ENCODE assay signal across 21 cellular contexts in the genomic region with DNA sequence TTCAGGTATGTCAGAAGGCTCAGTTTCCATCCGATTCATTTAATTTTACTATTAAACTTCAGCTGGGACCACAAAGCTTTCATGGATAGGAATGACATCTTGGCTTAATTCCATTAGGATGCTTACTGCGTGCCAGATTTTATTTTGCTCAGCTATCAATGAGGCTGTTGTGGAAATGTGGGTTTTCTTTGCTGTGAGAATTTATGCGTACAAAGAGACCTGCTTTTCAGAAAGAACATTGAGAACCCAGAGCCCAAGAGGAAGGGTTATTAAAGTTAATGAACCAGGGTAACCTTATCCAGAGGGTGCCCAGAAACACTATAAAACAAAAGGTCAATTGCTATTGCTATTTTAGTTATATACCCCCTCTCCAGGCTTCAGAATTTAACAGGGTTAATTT.
A peak's percentile ranks its signal among the peaks of the same experiment; 100 is the strongest.
DNase-seq lines count a peak whose midpoint lies in the region; ATAC-seq and TF ChIP-seq lines count a peak whose summit lies in the region.
"Had no signal": no experiment of that assay in that cellular context is flagged by ENCODE, and none has a peak within 500 bp of the region (broad histone marks: within the 10 kb centered on the region; RNA-seq: fewer than 3 reads in every experiment).

No MANE protein-coding gene starts in this region.

- H3K27ac ChIP-seq in body of pancreas (peak overlapping the region in 3 of 4 donors; percentile 3 to 68 (median 42)), gastrocnemius medialis (peak overlapping the region in 3 of 4 donors; percentile 44 to 58 (median 53))

- H3K36me3 Mint-ChIP-seq in mesothelial cell of epicardium: peaks cover 9% of the 10 kb centered on the region

- H3K4me3 Mint-ChIP-seq in mesothelial cell of epicardium: no peak overlapping the region
- H3K4me3 Mint-ChIP-seq: activated naive CD8-positive, alpha-beta T cell treated with anti-CD3 and anti-CD28 coated beads, Interleukin-2, amount 50 U/mL, for 24 hours; neural crest cell had no signal

- H3K4me1 ChIP-seq in body of pancreas (peaks cover 9% of the 10 kb centered on the region), gastrocnemius medialis (peaks cover 31 to 41% of the 10 kb centered on the region in 2 donors)

- peak; percentile 67 for ATAC-seq in body of pancreas
- ATAC-seq in gastrocnemius medialis: peak; percentile 28 to 38
- no peak for ATAC-seq in HG02571 (IDR thresholded peaks at IDR 0.05; ENCODE audit: unreplicated experiment)
- ATAC-seq: activated naive CD8-positive, alpha-beta T cell treated with anti-CD3 and anti-CD28 coated beads, Interleukin-2, amount 50 U/mL, for 24 hours; Panc1 had no signal

- H3K9me3 Mint-ChIP-seq in mesothelial cell of epicardium: no peaks in the 10 kb centered on the region
- H3K9me3 Mint-ChIP-seq: activated naive CD8-positive, alpha-beta T cell treated with anti-CD3 and anti-CD28 coated beads, Interleukin-2, amount 50 U/mL, for 24 hours; neural crest cell had no signal

- no peak for TF ChIP-seq POLR2A in body of pancreas (IDR thresholded peaks at IDR 0.05)
- TF ChIP-seq POLR2A in gastrocnemius medialis (IDR thresholded peaks at IDR 0.05): no peak

- H3K9me3 ChIP-seq in body of pancreas (no peaks in the 10 kb centered on the region), gastrocnemius medialis (no peaks in the 10 kb centered on the region)

- H3K27me3 Mint-ChIP-seq in mesothelial cell of epicardium (ENCODE audit: low read depth): no peaks in the 10 kb centered on the region
- H3K27me3 Mint-ChIP-seq: activated naive CD8-positive, alpha-beta T cell treated with anti-CD3 and anti-CD28 coated beads, Interleukin-2, amount 50 U/mL, for 24 hours had no signal

- WGBS in body of pancreas, 2 donors: 48 to 56% methylated on average over 3 of the region's 3 CpGs

- H3K4me1 Mint-ChIP-seq in mesothelial cell of epicardium: no peaks in the 10 kb centered on the region

- TF ChIP-seq CTCF in body of pancreas (IDR thresholded peaks at IDR 0.05): no peak
- TF ChIP-seq CTCF in gastrocnemius medialis (IDR thresholded peaks at IDR 0.05 in 4 of 5, conservative IDR thresholded peaks at IDR 0.05 in 1 of 5): no peak
- TF ChIP-seq CTCF in mesothelial cell of epicardium (IDR thresholded peaks at IDR 0.05; ENCODE audit: unreplicated experiment): no peak

- in situ Hi-C loops in gastrocnemius medialis (cut with MboI; ENCODE audit: low sequenced_read_pairs in 4 of 4): loop anchor here in 2 of 4 donors (10.0 to 25.0 kb wide), 2 partner anchors 339 to 531 kb away; no protein-coding TSS in a partner anchor

- peak; percentile 64 for DNase-seq in NCI-H1105 (lab: John Stamatoyannopoulos, UW)
- peak in 1 of 4 donors; percentile 28 for DNase-seq in body of pancreas
- peak; percentile 28 to 93 for DNase-seq in hippocampal formation (lab: John Stamatoyannopoulos, UW)
- no peak for DNase-seq in gastrocnemius medialis
- DNase-seq in mesothelial cell of epicardium (ENCODE audit: low spot score in 2 of 2, unreplicated experiment in 2 of 2): no peak
- no peak for DNase-seq in NCI-H526 treated with DMSO at 0.1 percent for 48 hours (lab: John Stamatoyannopoulos, UW)
- DNase-seq in SIG-M5 treated with dmso at 0.1 percent for 504 hours (lab: John Stamatoyannopoulos, UW; ENCODE audit: unreplicated experiment): no peak
- DNase-seq: activated CD4-positive, CD25-positive, alpha-beta regulatory T cell treated with anti-CD3 and anti-CD28 coated beads, Interleukin-2, amount 50 U/mL, for 72 hours; activated naive CD8-positive, alpha-beta T cell treated with anti-CD3 and anti-CD28 coated beads, Interleukin-2, amount 50 U/mL, for 24 hours; effector CD4-positive, alpha-beta T cell; H7; islet precursor cell; KBM-7; MV-4-11; NCI-H2081; NCI-H774; stimulated activated naive CD4-positive, alpha-beta T cell; T1000 had no signal

- H3K27me3 ChIP-seq in body of pancreas (no peaks in the 10 kb centered on the region), gastrocnemius medialis (no peaks in the 10 kb centered on the region)

- no peak overlapping the region for H3K4me3 ChIP-seq in body of pancreas
- no peak overlapping the region for H3K4me3 ChIP-seq in gastrocnemius medialis

- peaks cover 0 to 4% of the 10 kb centered on the region in 2 donors for H3K36me3 ChIP-seq in body of pancreas (replicated peaks in 1 of 2; ENCODE audit: insufficient read depth in 1 of 2, low read depth in 2 of 2)
- peaks cover 0 to 6% of the 10 kb centered on the region in 2 donors for H3K36me3 ChIP-seq in gastrocnemius medialis

- intact Hi-C loops in body of pancreas (cut with DNase I): no loop called here
- intact Hi-C loops in gastrocnemius medialis (cut with DNase I; ENCODE audit: low total_unique reads): loop anchor here (10.0 kb wide), 1 partner anchor 321 kb away; no protein-coding TSS in a partner anchor

- H3K27ac Mint-ChIP-seq in mesothelial cell of epicardium: no peak overlapping the region
- H3K27ac Mint-ChIP-seq: activated naive CD8-positive, alpha-beta T cell treated with anti-CD3 and anti-CD28 coated beads, Interleukin-2, amount 50 U/mL, for 24 hours had no signal

Comparison
In these comparisons a context has a peak if more than half of its experiments do, and no peak if none do; other contexts are left out.
1. DNase-seq: peak in NCI-H1105 (single experiment) and hippocampal formation (2 of 2); none in gastrocnemius medialis (0 of 2), mesothelial cell of epicardium (0 of 2), NCI-H526 treated with DMSO at 0.1 percent for 48 hours (single experiment) and SIG-M5 treated with dmso at 0.1 percent for 504 hours (single experiment).